Comparison of ENCODE assay signal across 8 cellular contexts in genomic region chr14:105528197-105528858, GRCh38. TPM values are rescaled to one million over a fixed set of nuclear protein-coding genes. Genes with fewer than 3 reads are reported as not detected.
DNase-seq lines count a peak whose midpoint lies in the region; ATAC-seq and TF ChIP-seq lines count a peak whose summit lies in the region.

No MANE protein-coding gene starts in this region.

- no peaks in the 10 kb centered on the region for H3K36me3 ChIP-seq in MM.1S (replicated peaks; ENCODE audit: insufficient read depth, low read length)

- H3K4me2 ChIP-seq in MM.1S (ENCODE audit: low read depth, low read length), result peak overlapping the region; percentile 74

- H3K4me1 ChIP-seq in MM.1S (ENCODE audit: low read length) (peaks cover 4% of the 10 kb centered on the region; the same call in 1 of the 2 replicates), right cardiac atrium (ENCODE audit: control insufficient read depth, insufficient read depth, low read length) (no peaks in the 10 kb centered on the region)

- 2% methylated on average over 85 of the region's 85 CpGs for WGBS in right cardiac atrium

- H3K9me3 ChIP-seq in MM.1S (replicated peaks; ENCODE audit: insufficient read depth, low read length) (no peaks in the 10 kb centered on the region), right cardiac atrium (ENCODE audit: control insufficient read depth, low read length) (no peaks in the 10 kb centered on the region)

- H2AFZ ChIP-seq in MM.1S (ENCODE audit: low read length), result peak overlapping the region; percentile 90

- H3F3A ChIP-seq in MM.1S (ENCODE audit: insufficient read depth, low read length), result peaks cover 6% of the 10 kb centered on the region; the same call in 1 of the 2 replicates

- H4K20me1 ChIP-seq in MM.1S (ENCODE audit: insufficient read depth, low read length), result no peaks in the 10 kb centered on the region

- TF ChIP-seq CTCF in GM12865 (IDR thresholded peaks at IDR 0.05; ENCODE audit: insufficient read depth, low read depth, low read length, missing control alignments) (peak; percentile 87), MM.1S (IDR thresholded peaks at IDR 0.05; ENCODE audit: low read length) (peak; percentile 70)

- peak overlapping the region; percentile 62; the same call in 1 of the 2 replicates for H3K9ac ChIP-seq in MM.1S (ENCODE audit: low read length)

- H3K27me3 ChIP-seq in MM.1S (replicated peaks; ENCODE audit: insufficient read depth, low read length), result peaks cover 52% of the 10 kb centered on the region
- H3K27me3 ChIP-seq in right cardiac atrium (ENCODE audit: control insufficient read depth, insufficient read depth), result no peaks in the 10 kb centered on the region

- no peaks in the 10 kb centered on the region for H3K9me2 ChIP-seq in MM.1S (replicated peaks; ENCODE audit: insufficient read depth, low read length)

- H3K79me2 ChIP-seq in MM.1S (ENCODE audit: low read length), result no peaks in the 10 kb centered on the region

- DNase-seq in GM12865 (ENCODE audit: low read depth) (peak; percentile 87), MM.1S (peak; percentile 81), T-helper 2 cell (peak; percentile 60 to 79 (median 72)), right cardiac atrium (peak; percentile 81 to 95 (median 93)), putamen (ENCODE audit: low spot score) (peak; percentile 80), ureter (ENCODE audit: low spot score) (peak; percentile 79)

- ATAC-seq in right cardiac atrium, result peak; percentile 71 to 72
- no peak for ATAC-seq in GM21737 (IDR thresholded peaks at IDR 0.05; ENCODE audit: unreplicated experiment)

- H3K27ac ChIP-seq in MM.1S (ENCODE audit: low read length), result no peak overlapping the region
- peak overlapping the region; percentile 62 for H3K27ac ChIP-seq in angular gyrus (ENCODE audit: low read depth, low read length)
- no peak overlapping the region for H3K27ac ChIP-seq in right cardiac atrium (ENCODE audit: low read length)

- intact Hi-C loops in right cardiac atrium (cut with DNase I), result loop anchor here in 2 of 4 donors (2.0 to 10.0 kb wide), 2 partner anchors 154 to 158 kb away; no protein-coding TSS in a partner anchor

- H3K4me3 ChIP-seq in GM12865 (ENCODE audit: low read depth, low read length), result peak overlapping the region; percentile 74
- peak overlapping the region; percentile 67 for H3K4me3 ChIP-seq in MM.1S (ENCODE audit: low read length)
- H3K4me3 ChIP-seq in right cardiac atrium (ENCODE audit: low read length), result peak overlapping the region; percentile 52

RNA-seq across cellular contexts. Expression of gene TMEM121, which starts 1.9 kb away (rescaled TPM):
- total RNA-seq in right cardiac atrium (1 to 10 TPM; 2.8 to 4.4 (median 3.6) TPM), ureter (1.1 TPM)
- polyA plus RNA-seq in right cardiac atrium, result 2.3 TPM

RNA-seq across cellular contexts. Expression of gene TEDC1, which starts 37.3 kb away (rescaled TPM):
- total RNA-seq in right cardiac atrium (1 to 10 TPM; 5.2 to 6.9 (median 5.8) TPM), ureter (9.7 TPM)
- polyA plus RNA-seq in right cardiac atrium, result 6.5 TPM

RNA-seq across cellular contexts. Expression of gene CRIP1, which starts 41.6 kb away (rescaled TPM):
- 100 to 1,000 TPM; 161 to 218 (median 192) TPM for total RNA-seq in right cardiac atrium
- polyA plus RNA-seq in right cardiac atrium, result 243 TPM
- total RNA-seq in ureter, result 127 TPM

RNA-seq across cellular contexts. Expression of gene CRIP2, which starts 53.7 kb away (rescaled TPM):
- total RNA-seq in right cardiac atrium (1,000 to 10,000 TPM; 1,091 to 1,370 (median 1,238) TPM), ureter (186 TPM)
- 1,790 TPM for polyA plus RNA-seq in right cardiac atrium
